Comparison of ENCODE assay signal across 8 cellular contexts in the genomic region with DNA sequence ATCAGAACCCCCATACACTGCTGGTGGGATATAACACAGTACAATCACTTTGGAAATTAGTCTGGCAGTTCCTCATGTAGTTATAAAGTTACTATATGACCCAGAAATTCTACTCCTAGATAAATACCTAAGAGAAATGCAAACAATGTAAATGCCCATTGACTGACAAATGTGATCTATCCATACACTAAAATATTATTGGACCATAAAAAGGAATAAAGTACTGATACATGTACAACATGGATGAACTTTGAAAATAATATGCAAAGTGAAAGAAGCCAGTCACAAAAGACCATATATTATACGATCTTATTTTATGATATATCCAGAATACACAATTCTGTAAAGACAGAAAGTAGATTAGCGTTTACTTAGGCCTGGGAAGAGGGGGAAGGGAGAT. TPM values are rescaled to one million over a fixed set of nuclear protein-coding genes. Genes with fewer than 3 reads are reported as not detected.
"Had no signal": no experiment of that assay in that cellular context is flagged by ENCODE, and none has a peak within 500 bp of the region (broad histone marks: within the 10 kb centered on the region; RNA-seq: fewer than 3 reads in every experiment).

No MANE protein-coding gene starts in this region.

- DNase-seq: H9, HCEC 1CT, HFFc6, IMR-90, KG1 had no signal

- H3K4me3 Mint-ChIP-seq: GM23338, H9, HFFc6 had no signal

- ATAC-seq: GM23338, K562 had no signal

- H3K4me1 Mint-ChIP-seq: GM23338, H9 had no signal

- H3K27ac Mint-ChIP-seq: GM23338, H9, HFFc6 had no signal

RNA-seq across cellular contexts. Expression of gene IMPG2, which starts 7.8 kb away (rescaled TPM):
- total RNA-seq: GM23338, HT-29 had no signal
